ENCODE assay signal across 12 cellular contexts in genomic region chr5:39648539-39649200, GRCh38.
DNase-seq lines count a peak whose midpoint lies in the region; ATAC-seq and TF ChIP-seq lines count a peak whose summit lies in the region.
"Had no signal": no experiment of that assay in that cellular context is flagged by ENCODE, and none has a peak within 500 bp of the region (broad histone marks: within the 10 kb centered on the region; RNA-seq: fewer than 3 reads in every experiment).

No MANE protein-coding gene starts in this region.

- DNase-seq in right lobe of liver: no peak
- no peak for DNase-seq in NCI-H1436 (lab: John Stamatoyannopoulos, UW)
- DNase-seq in activated gamma-delta T cell (lab: John Stamatoyannopoulos, UW): no peak
- DNase-seq in NCI-H2227 (lab: John Stamatoyannopoulos, UW; ENCODE audit: unreplicated experiment): no peak
- no peak for DNase-seq in vagina (ENCODE audit: extremely low spot score in 2 of 2)
- DNase-seq: DND-41, KBM-7, SHP77, sigmoid colon had no signal

- no peaks in the 10 kb centered on the region for H3K36me3 ChIP-seq in right lobe of liver
- no peaks in the 10 kb centered on the region for H3K36me3 ChIP-seq in vagina
- H3K36me3 ChIP-seq: sigmoid colon had no signal

- no peaks in the 10 kb centered on the region for H3K27me3 ChIP-seq in right lobe of liver
- no peaks in the 10 kb centered on the region for H3K27me3 ChIP-seq in vagina
- H3K27me3 ChIP-seq: sigmoid colon had no signal

- H3K27ac ChIP-seq in right lobe of liver (no peak overlapping the region), vagina (no peak overlapping the region)
- H3K27ac ChIP-seq: sigmoid colon had no signal

- no peak overlapping the region for H3K4me3 Mint-ChIP-seq in activated T-helper 17 cell treated with anti-CD3 and anti-CD28 coated beads, Interleukin-2, amount 50 U/mL, for 72 hours

- TF ChIP-seq POLR2A in right lobe of liver (IDR thresholded peaks at IDR 0.05) (no peak), vagina (IDR thresholded peaks at IDR 0.05) (no peak)

- H3K4me3 ChIP-seq in right lobe of liver (no peak overlapping the region), vagina (no peak overlapping the region)
- H3K4me3 ChIP-seq: sigmoid colon had no signal

- H3K4me1 ChIP-seq in right lobe of liver (no peaks in the 10 kb centered on the region), vagina (no peaks in the 10 kb centered on the region)
- H3K4me1 ChIP-seq: sigmoid colon had no signal

- 68% methylated on average over 5 of the region's 7 CpGs for WGBS in right lobe of liver (ENCODE audit: insufficient coverage, low coverage, low lambda C conversion rate, missing lambda C conversion rate)

- ATAC-seq in GM18907 (IDR thresholded peaks at IDR 0.05; ENCODE audit: unreplicated experiment): peak; percentile 65
- peak; percentile 58 for ATAC-seq in HG03469 (IDR thresholded peaks at IDR 0.05; ENCODE audit: unreplicated experiment)
- peak; percentile 76 for ATAC-seq in activated T-helper 17 cell treated with anti-CD3 and anti-CD28 coated beads, Interleukin-2, amount 50 U/mL, for 72 hours (replicated peaks)
- peak; percentile 26 to 81 (median 63) for ATAC-seq in right lobe of liver

- no peaks in the 10 kb centered on the region for H3K36me3 Mint-ChIP-seq in activated T-helper 17 cell treated with anti-CD3 and anti-CD28 coated beads, Interleukin-2, amount 50 U/mL, for 72 hours (ENCODE audit: low read depth)

- peak in 1 of 4 donors; percentile 16 for TF ChIP-seq CTCF in right lobe of liver (IDR thresholded peaks at IDR 0.05)
- no peak for TF ChIP-seq CTCF in vagina (IDR thresholded peaks at IDR 0.05)

- intact Hi-C loops in right lobe of liver (cut with DNase I): no loop called here
- intact Hi-C loops in vagina (cut with DNase I): no loop called here

- H3K9me3 ChIP-seq in right lobe of liver: no peaks in the 10 kb centered on the region
- H3K9me3 ChIP-seq in vagina: no peaks in the 10 kb centered on the region
- H3K9me3 ChIP-seq: sigmoid colon had no signal

- peaks cover 3% of the 10 kb centered on the region for H3K27me3 Mint-ChIP-seq in activated T-helper 17 cell treated with anti-CD3 and anti-CD28 coated beads, Interleukin-2, amount 50 U/mL, for 72 hours

- no peak overlapping the region for H3K27ac Mint-ChIP-seq in activated T-helper 17 cell treated with anti-CD3 and anti-CD28 coated beads, Interleukin-2, amount 50 U/mL, for 72 hours

- no peaks in the 10 kb centered on the region for H3K9me3 Mint-ChIP-seq in activated T-helper 17 cell treated with anti-CD3 and anti-CD28 coated beads, Interleukin-2, amount 50 U/mL, for 72 hours

- H3K4me1 Mint-ChIP-seq in activated T-helper 17 cell treated with anti-CD3 and anti-CD28 coated beads, Interleukin-2, amount 50 U/mL, for 72 hours: no peaks in the 10 kb centered on the region
